ENCODE assay signal across 8 cellular contexts in the genomic region with DNA sequence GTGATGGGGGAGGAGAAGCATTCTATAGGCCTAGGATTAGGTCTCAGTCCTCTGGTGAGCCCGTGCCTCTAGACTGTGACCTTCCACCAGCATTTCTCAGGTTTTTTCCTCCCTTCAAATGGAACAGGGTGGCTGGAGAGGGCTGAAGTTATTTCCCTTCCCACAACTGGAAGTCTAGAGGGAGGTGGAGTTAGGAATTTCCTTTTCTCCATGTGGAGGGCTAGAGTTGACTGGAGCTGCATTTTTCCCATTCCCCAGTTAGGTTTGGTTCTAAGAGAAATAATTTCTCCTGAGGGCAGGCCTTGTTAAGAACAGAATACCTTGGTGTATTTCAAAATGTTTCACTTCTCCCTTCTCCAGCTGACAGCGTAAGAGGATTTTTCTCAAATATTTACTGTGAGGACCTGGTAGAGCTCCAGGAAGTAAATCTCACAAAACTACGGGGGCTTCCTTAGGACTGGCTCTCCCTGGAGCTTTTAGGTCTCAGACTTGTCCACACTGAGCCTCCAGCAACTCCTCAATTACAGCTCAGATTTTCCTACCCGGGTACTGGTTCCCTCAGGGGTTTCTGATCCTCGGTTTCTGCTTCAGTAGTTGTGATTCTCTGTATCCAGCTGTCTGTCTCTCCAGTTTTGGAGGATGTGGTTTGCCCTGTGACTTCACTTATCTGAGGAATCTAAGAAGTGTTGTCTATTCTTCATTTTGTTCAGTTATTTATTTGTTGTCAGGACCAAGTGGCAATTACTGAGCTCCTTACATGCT. TPM values are rescaled to one million over a fixed set of nuclear protein-coding genes. Genes with fewer than 3 reads are reported as not detected.
DNase-seq lines count a peak whose midpoint lies in the region; ATAC-seq and TF ChIP-seq lines count a peak whose summit lies in the region.

No MANE protein-coding gene starts in this region.

- CTCF ChIA-PET in activated B cell treated with CpG ODN at 0.5 μM for 24 hours (lab: Charles Lee): interaction anchor here (0.6 to 1.1 kb wide), 3 partner anchors 205 to 348 kb away, joined by 3 read pairs; no protein-coding TSS in a partner anchor

- POLR2A ChIA-PET in activated B cell treated with CpG ODN at 0.5 μM for 24 hours (lab: Charles Lee): interaction anchor here (1.3 kb wide), 1 partner anchor 50 kb away, joined by 3 read pairs; no protein-coding TSS in a partner anchor

- peak overlapping the region; percentile 72 for H2BK12ac ChIP-seq in H9 (ENCODE audit: insufficient read length, low read depth, low read length)

- H3K23ac ChIP-seq in H9 (ENCODE audit: insufficient read length, low read depth, low read length): no peak overlapping the region

- H4K20me1 ChIP-seq in H9 (ENCODE audit: control insufficient read depth, insufficient read depth, insufficient read length): no peaks in the 10 kb centered on the region

- peak overlapping the region; percentile 20; the same call in 1 of the 2 replicates for H3K14ac ChIP-seq in H9 (ENCODE audit: insufficient read depth, low read length)

- no peak overlapping the region for H4K91ac ChIP-seq in H9 (ENCODE audit: insufficient read length, low read depth, low read length)

- DNase-seq in ACHN (peak; percentile 23), H9 (peak; percentile 64), activated B cell treated with CpG ODN at 0.5 μM for 24 hours (no peak), heart right ventricle (peak in 1 of 2 donors; percentile 32), tibial nerve (ENCODE audit: low spot score in 2 of 2) (no peak), NCI-H526 treated with DMSO at 0.1 percent for 48 hours (lab: John Stamatoyannopoulos, UW) (no peak), left colon (no peak), pons (ENCODE audit: low spot score) (no peak)

- H2BK5ac ChIP-seq in H9 (ENCODE audit: insufficient read length, low read length): peak overlapping the region; percentile 39

- no peak for TF ChIP-seq POLR2A in tibial nerve (IDR thresholded peaks at IDR 0.05)

- H3K4me3 ChIP-seq in heart right ventricle (peak overlapping the region in 1 of 10 donors; percentile 7), tibial nerve (no peak overlapping the region)

- no peak overlapping the region for H3T11ph ChIP-seq in H9 (ENCODE audit: low read length)

- peaks cover 28% of the 10 kb centered on the region; the same call in 1 of the 2 replicates for H3K79me2 ChIP-seq in H9 (ENCODE audit: insufficient read depth, low read length)

- no peak overlapping the region for H2BK15ac ChIP-seq in H9 (ENCODE audit: low read depth, low read length)

- H3K4me1 Mint-ChIP-seq in H9: peaks cover 67 to 74% of the 10 kb centered on the region in 2 experiments
- peaks cover 43% of the 10 kb centered on the region for H3K4me1 Mint-ChIP-seq in activated B cell treated with CpG ODN at 0.5 μM for 24 hours

- H3K36me3 Mint-ChIP-seq in H9 (ENCODE audit: insufficient read depth in 1 of 3, low read depth in 3 of 3) (peaks cover 0 to 14% (median 13%) of the 10 kb centered on the region in 3 experiments; a peak in 6 of 7 replicates), activated B cell treated with CpG ODN at 0.5 μM for 24 hours (ENCODE audit: low read depth) (peaks cover 4% of the 10 kb centered on the region)

- H3K23me2 ChIP-seq in H9 (ENCODE audit: insufficient read length, low read depth, low read length, poor library complexity, severe bottlenecking): no peaks in the 10 kb centered on the region

- no peak overlapping the region for H3K4ac ChIP-seq in H9 (ENCODE audit: low read depth, low read length)

- H3K4me2 ChIP-seq in H9 (ENCODE audit: insufficient read depth, insufficient read length, low read length): peak overlapping the region; percentile 35

- no peak overlapping the region for H2AFZ ChIP-seq in H9 (ENCODE audit: low read length)

- H4K5ac ChIP-seq in H9 (ENCODE audit: insufficient read length, low read depth, low read length): no peak overlapping the region

- H2AK5ac ChIP-seq in H9 (ENCODE audit: insufficient read length, low read length): peak overlapping the region; percentile 60

- TF ChIP-seq CTCF in H9 (conservative IDR thresholded peaks at IDR 0.05) (no peak), activated B cell treated with CpG ODN at 0.5 μM for 24 hours (IDR thresholded peaks at IDR 0.05) (no peak), heart right ventricle (IDR thresholded peaks at IDR 0.05) (no peak), tibial nerve (IDR thresholded peaks at IDR 0.05) (no peak)

- H3K27me3 ChIP-seq in H9 (ENCODE audit: insufficient read depth, low read length) (no peaks in the 10 kb centered on the region), heart right ventricle (no peaks in the 10 kb centered on the region), tibial nerve (no peaks in the 10 kb centered on the region)

- no peak for TF ChIP-seq EP300 in tibial nerve (IDR thresholded peaks at IDR 0.05)

- H3K27ac Mint-ChIP-seq in H9 (peak overlapping the region; percentile 94 to 99 (median 98)), activated B cell treated with CpG ODN at 0.5 μM for 24 hours (peak overlapping the region; percentile 31)

- peaks cover 7% of the 10 kb centered on the region; the same call in 1 of the 2 replicates for H3K4me1 ChIP-seq in H9 (ENCODE audit: insufficient read depth, low read length)
- peaks cover 0 to 59% (median 50%) of the 10 kb centered on the region in 9 donors for H3K4me1 ChIP-seq in heart right ventricle
- H3K4me1 ChIP-seq in tibial nerve: peaks cover 0 to 42% (median 13%) of the 10 kb centered on the region in 4 donors

- H3K79me1 ChIP-seq in H9 (ENCODE audit: insufficient read depth, low read depth, low read length, poor library complexity, severe bottlenecking): peaks cover 4% of the 10 kb centered on the region

- ATAC-seq in activated B cell treated with CpG ODN at 0.5 μM for 24 hours (ENCODE audit: low read depth) (peak; percentile 49), heart right ventricle (peak; percentile 12 to 89 (median 68)), left colon (no peak)

- no peak overlapping the region for H4K8ac ChIP-seq in H9 (replicated peaks; ENCODE audit: insufficient read length, low read depth, low read length)

- H3K9me3 ChIP-seq in H9 (ENCODE audit: control insufficient read depth, low read depth, low read length): no peaks in the 10 kb centered on the region
- H3K9me3 ChIP-seq in heart right ventricle: peaks cover 0 to 19% (median 0%) of the 10 kb centered on the region in 11 donors
- H3K9me3 ChIP-seq in tibial nerve: peaks cover 0 to 17% (median 0%) of the 10 kb centered on the region in 4 donors

- intact Hi-C loops in activated B cell treated with CpG ODN at 0.5 μM for 24 hours (cut with micrococcal nuclease): loop anchor here (2.0 kb wide), 1 partner anchor 18 kb away; no protein-coding TSS in a partner anchor
- intact Hi-C loops in heart right ventricle (cut with DNase I): loop anchor here in 4 of 10 donors (5.0 to 10.0 kb wide), 4 partner anchors 33 to 197 kb away; a partner anchor contains a TSS
- intact Hi-C loops in left colon (cut with DNase I, micrococcal nuclease): no loop called here

- no peak overlapping the region for H3K9ac ChIP-seq in H9 (ENCODE audit: extremely low read depth, insufficient read length, low read length)

- no CpG with 5 or more reads among the region's 5 CpGs for WGBS in H9 (ENCODE audit: extremely low coverage, insufficient read length, low lambda C conversion rate)
- 35 to 45% methylated on average over 5 of the region's 5 CpGs for WGBS in heart right ventricle, 2 donors
- 27 to 28% methylated on average over 5 of the region's 5 CpGs for WGBS in tibial nerve, 2 donors

- H3K18ac ChIP-seq in H9 (ENCODE audit: insufficient read length, low read depth, low read length): no peak overlapping the region

- H3K27me3 Mint-ChIP-seq in H9 (ENCODE audit: low read depth) (no peaks in the 10 kb centered on the region), activated B cell treated with CpG ODN at 0.5 μM for 24 hours (no peaks in the 10 kb centered on the region)

- in situ Hi-C loops in ACHN (cut with HindIII; ENCODE audit: low pct_ligation_motif_present, low pct_unique_long_range_greater_than_20kb, low sequenced_read_pairs): no loop called here

- peak overlapping the region; percentile 3 to 59; a peak in 4 of 5 replicates for H3K4me3 Mint-ChIP-seq in H9
- no peak overlapping the region for H3K4me3 Mint-ChIP-seq in activated B cell treated with CpG ODN at 0.5 μM for 24 hours

- no peak overlapping the region for H2BK20ac ChIP-seq in H9 (ENCODE audit: low read depth, low read length, poor library complexity, severe bottlenecking)

- H3K9me3 Mint-ChIP-seq in H9 (peaks cover 0 to 13% of the 10 kb centered on the region in 2 experiments; a peak in 4 of 5 replicates), activated B cell treated with CpG ODN at 0.5 μM for 24 hours (peaks cover 8% of the 10 kb centered on the region)

- H3K27ac ChIP-seq in H9 (ENCODE audit: insufficient read length, low read depth, low read length): peak overlapping the region; percentile 82
- H3K27ac ChIP-seq in heart right ventricle: peak overlapping the region in 9 of 10 donors; percentile 29 to 87 (median 71)
- peak overlapping the region; percentile 14 to 89 (median 73) for H3K27ac ChIP-seq in tibial nerve

- H3K56ac ChIP-seq in H9 (ENCODE audit: insufficient read length, low read depth, low read length): no peak overlapping the region

- no peaks in the 10 kb centered on the region for H3K36me3 ChIP-seq in heart right ventricle
- peaks cover 0 to 9% (median 0%) of the 10 kb centered on the region in 3 donors for H3K36me3 ChIP-seq in tibial nerve

- no peak overlapping the region for H2BK120ac ChIP-seq in H9 (ENCODE audit: low read depth, low read length, poor library complexity, severe bottlenecking)

RNA-seq across cellular contexts. Expression of a gene that starts 6.0 kb away (rescaled TPM):
- total RNA-seq in H9 (2021) (21.4 and 23.8 TPM in 2 replicates), activated B cell treated with CpG ODN at 0.5 μM for 24 hours (7.0 and 9.7 TPM in 2 replicates), heart right ventricle (10 to 100 TPM; 12.3 to 27.7 (median 18.1) TPM), tibial nerve (10 to 100 TPM; 45.9 to 67.4 (median 63.3) TPM), left colon (10 to 100 TPM; 44.8 to 56.4 TPM)
- 10 to 100 TPM in 1 of 2 donors, 1 to 10 TPM in 1; 9.9 to 13.7 TPM for polyA plus RNA-seq in heart right ventricle

RNA-seq across cellular contexts. Expression of a gene that starts 49.4 kb away (rescaled TPM):
- 195 and 200 TPM in 2 replicates for total RNA-seq in H9 (2021)
- total RNA-seq in activated B cell treated with CpG ODN at 0.5 μM for 24 hours: 167 and 176 TPM in 2 replicates
- 10 to 100 TPM; 30.9 to 51.9 (median 39.2) TPM for total RNA-seq in heart right ventricle
- polyA plus RNA-seq in heart right ventricle: 10 to 100 TPM; 14.4 to 70.4 TPM
- 100 to 1,000 TPM; 100 to 156 (median 131) TPM for total RNA-seq in tibial nerve
- total RNA-seq in left colon: 10 to 100 TPM; 56.1 to 75.0 TPM

Comparison
In these comparisons a context has a peak if more than half of its experiments do, and no peak if none do; other contexts are left out.
1. DNase-seq: peak in ACHN (single experiment) and H9 (single experiment); none in activated B cell treated with CpG ODN at 0.5 μM for 24 hours (single experiment), tibial nerve (0 of 2), NCI-H526 treated with DMSO at 0.1 percent for 48 hours (single experiment), left colon (0 of 2) and pons (single experiment).
2. Peak in every context shown above with its lines, with median percentiles within 50 percentile points of each other: H3K27ac ChIP-seq.